Comparison of ENCODE assay signal across 16 cellular contexts in the genomic region with DNA sequence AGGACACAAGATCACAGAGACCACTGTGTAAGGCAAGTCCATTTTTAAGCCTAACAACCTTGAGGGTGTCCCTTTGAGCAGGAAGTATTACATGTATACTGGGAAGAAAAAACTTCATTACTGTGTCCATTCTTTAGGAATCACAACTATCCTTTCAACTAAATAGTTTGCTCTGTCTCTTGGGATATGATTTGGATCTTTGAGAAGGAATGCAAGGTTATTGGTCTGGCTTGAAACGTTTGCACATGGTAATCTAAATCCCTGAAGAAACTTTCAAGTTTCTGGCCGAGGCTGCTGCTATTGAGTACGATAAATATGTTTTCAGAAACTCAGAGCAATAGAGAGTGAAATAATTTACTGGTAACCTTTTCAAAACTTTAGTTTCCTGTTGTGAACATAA.
A peak's percentile ranks its signal among the peaks of the same experiment; 100 is the strongest.
DNase-seq lines count a peak whose midpoint lies in the region; ATAC-seq and TF ChIP-seq lines count a peak whose summit lies in the region.
"Had no signal": no experiment of that assay in that cellular context is flagged by ENCODE, and none has a peak within 500 bp of the region (broad histone marks: within the 10 kb centered on the region; RNA-seq: fewer than 3 reads in every experiment).

No MANE protein-coding gene starts in this region.

- no peak for TF ChIP-seq CTCF in fibroblast of the aortic adventitia (IDR thresholded peaks at IDR 0.05; ENCODE audit: insufficient read depth, low read length)

- WGBS in neuronal stem cell (ENCODE audit: extremely low coverage in 2 of 2, insufficient read length in 2 of 2, insufficient replicate concordance in 1 of 2), 2 donors: no CpG with 5 or more reads among the region's 3 CpGs

- H3K9me3 ChIP-seq in neuronal stem cell (replicated peaks in 1 of 2; ENCODE audit: control insufficient read depth in 2 of 2, insufficient read depth in 1 of 2, low read depth in 1 of 2, low read length in 2 of 2) (no peaks in the 10 kb centered on the region), subcutaneous abdominal adipose tissue (ENCODE audit: control insufficient read depth in 5 of 5, low read length in 5 of 5) (peaks cover 0 to 5% (median 0%) of the 10 kb centered on the region in 5 donors), Karpas-422 (ENCODE audit: low read length) (no peaks in the 10 kb centered on the region)

- no peak overlapping the region for H2BK12ac ChIP-seq in neuronal stem cell (ENCODE audit: low read length)

- H3K14ac ChIP-seq in neuronal stem cell (ENCODE audit: low read length): no peak overlapping the region

- H2BK5ac ChIP-seq in neuronal stem cell (ENCODE audit: low read length): no peak overlapping the region

- H4K20me1 ChIP-seq in Karpas-422 (ENCODE audit: insufficient read depth, low read depth, low read length): no peaks in the 10 kb centered on the region

- H2BK15ac ChIP-seq in neuronal stem cell (ENCODE audit: low read length): no peak overlapping the region

- H3K18ac ChIP-seq in neuronal stem cell (ENCODE audit: low read length): no peak overlapping the region

- H3K27ac ChIP-seq in neuronal stem cell (replicated peaks; ENCODE audit: low read length): no peak overlapping the region
- peak overlapping the region; percentile 64 for H3K27ac ChIP-seq in subcutaneous abdominal adipose tissue (ENCODE audit: low read depth, low read length)
- no peak overlapping the region for H3K27ac ChIP-seq in Karpas-422 (ENCODE audit: low read length)
- H3K27ac ChIP-seq: A549 had no signal

- H3K4me2 ChIP-seq in neuronal stem cell (ENCODE audit: insufficient read depth, low read length, poor library complexity, severe bottlenecking) (no peak overlapping the region), Karpas-422 (ENCODE audit: low read depth, low read length, poor library complexity, severe bottlenecking) (no peak overlapping the region)
- H3K4me2 ChIP-seq: A549 had no signal

- H3K23ac ChIP-seq in neuronal stem cell (ENCODE audit: low read depth, low read length, poor library complexity): no peak overlapping the region

- ATAC-seq in GM21717 (IDR thresholded peaks at IDR 0.05; ENCODE audit: unreplicated experiment): no peak
- ATAC-seq: A549; CD8-positive, alpha-beta T cell had no signal

- H4K8ac ChIP-seq in neuronal stem cell (ENCODE audit: low read depth, low read length): no peak overlapping the region

- peak overlapping the region; percentile 36 for H2AFZ ChIP-seq in neuronal stem cell (ENCODE audit: low read length)
- H2AFZ ChIP-seq in Karpas-422 (ENCODE audit: low read length): no peak overlapping the region

- H4K91ac ChIP-seq in neuronal stem cell (ENCODE audit: low read depth, low read length, poor library complexity): no peak overlapping the region

- no peaks in the 10 kb centered on the region for H3K79me1 ChIP-seq in neuronal stem cell (ENCODE audit: low read depth, low read length)

- H3K9ac ChIP-seq in neuronal stem cell (ENCODE audit: low read depth, low read length, poor library complexity): no peak overlapping the region
- H3K9ac ChIP-seq in subcutaneous abdominal adipose tissue (ENCODE audit: low read length in 5 of 5): no peak overlapping the region
- H3K9ac ChIP-seq in Karpas-422 (ENCODE audit: low read length): no peak overlapping the region

- H3K36me3 ChIP-seq in neuronal stem cell (replicated peaks in 1 of 2; ENCODE audit: control insufficient read depth in 2 of 2, insufficient read depth in 2 of 2, low read length in 2 of 2) (no peaks in the 10 kb centered on the region), subcutaneous abdominal adipose tissue (ENCODE audit: control insufficient read depth in 5 of 5, insufficient read depth in 5 of 5, low read length in 5 of 5) (no peaks in the 10 kb centered on the region), Karpas-422 (ENCODE audit: insufficient read depth, low read length) (no peaks in the 10 kb centered on the region)

- no peak overlapping the region for H3K4ac ChIP-seq in neuronal stem cell (ENCODE audit: low read length)

- H3K4me3 ChIP-seq in fibroblast of the aortic adventitia (ENCODE audit: low read depth, low read length): no peak overlapping the region
- H3K4me3 ChIP-seq in neuronal stem cell (ENCODE audit: low read length in 2 of 2): no peak overlapping the region
- H3K4me3 ChIP-seq in subcutaneous abdominal adipose tissue (ENCODE audit: low read depth in 1 of 5, low read length in 5 of 5): peak overlapping the region in 1 of 5 donors; percentile 2
- no peak overlapping the region for H3K4me3 ChIP-seq in Karpas-422 (ENCODE audit: low read length)
- H3K4me3 ChIP-seq: A549 had no signal

- H2AK5ac ChIP-seq in neuronal stem cell (ENCODE audit: low read depth, low read length): no peak overlapping the region

- no peaks in the 10 kb centered on the region for H3K79me2 ChIP-seq in Karpas-422 (ENCODE audit: low read length)

- DNase-seq in dedifferentiated amniotic fluid mesenchymal stem cell (ENCODE audit: extremely low spot score) (peak; percentile 18), fibroblast of the aortic adventitia (ENCODE audit: low read depth) (peak; percentile 33), neuronal stem cell (ENCODE audit: low spot score) (no peak), Karpas-422 (no peak), HuH-7 (ENCODE audit: low spot score) (no peak)
- DNase-seq in activated CD4-positive, alpha-beta T cell treated with anti-CD3 and anti-CD28 coated beads, Interleukin-2, amount 50 U/mL, for 48 hours: no peak
- DNase-seq: CD8-positive, alpha-beta T cell; COR-L47; DMS53; GF-D8; HCEC 1CT; HFFc6; IMR-90 had no signal

- H3K4me1 ChIP-seq in neuronal stem cell (ENCODE audit: control insufficient read depth in 2 of 2, insufficient read depth in 1 of 2, low read depth in 1 of 2, low read length in 2 of 2) (no peaks in the 10 kb centered on the region), subcutaneous abdominal adipose tissue (ENCODE audit: control insufficient read depth in 5 of 5, insufficient read depth in 5 of 5, low read length in 5 of 5) (peaks cover 0 to 35% (median 6%) of the 10 kb centered on the region in 5 donors), Karpas-422 (ENCODE audit: low read length) (no peaks in the 10 kb centered on the region)
- H3K4me1 ChIP-seq: A549 had no signal

- H2BK120ac ChIP-seq in neuronal stem cell (ENCODE audit: low read depth, low read length): no peak overlapping the region

- no peaks in the 10 kb centered on the region for H3K27me3 ChIP-seq in neuronal stem cell (ENCODE audit: control insufficient read depth in 3 of 3, insufficient read depth in 3 of 3, low read depth in 1 of 3, low read length in 3 of 3)
- H3K27me3 ChIP-seq in subcutaneous abdominal adipose tissue (ENCODE audit: control insufficient read depth in 5 of 5, insufficient read depth in 4 of 5, low read length in 5 of 5): no peaks in the 10 kb centered on the region
- no peaks in the 10 kb centered on the region for H3K27me3 ChIP-seq in Karpas-422 (ENCODE audit: low read length)

- no peaks in the 10 kb centered on the region for H3K9me2 ChIP-seq in Karpas-422 (replicated peaks; ENCODE audit: insufficient read depth, low read length)

Comparison
In these comparisons a context has a peak if more than half of its experiments do, and no peak if none do; other contexts are left out.
1. DNase-seq: peak in dedifferentiated amniotic fluid mesenchymal stem cell (single experiment) and fibroblast of the aortic adventitia (single experiment); none in neuronal stem cell (single experiment), Karpas-422 (single experiment), HuH-7 (single experiment) and activated CD4-positive, alpha-beta T cell treated with anti-CD3 and anti-CD28 coated beads, Interleukin-2, amount 50 U/mL, for 48 hours (0 of 2).